ENCODE assay signal across 8 cellular contexts in genomic region chr10:91389636-91390512, GRCh38. TPM values are rescaled to one million over a fixed set of nuclear protein-coding genes. Genes with fewer than 3 reads are reported as not detected.
DNase-seq lines count a peak whose midpoint lies in the region; ATAC-seq and TF ChIP-seq lines count a peak whose summit lies in the region.

No MANE protein-coding gene starts in this region.

- no peak overlapping the region for H4K5ac ChIP-seq in H9 (ENCODE audit: insufficient read length, low read depth, low read length)

- no peak overlapping the region for H3K14ac ChIP-seq in H9 (ENCODE audit: insufficient read depth, low read length)

- H2BK12ac ChIP-seq in H9 (ENCODE audit: insufficient read length, low read depth, low read length): no peak overlapping the region

- H3K56ac ChIP-seq in H9 (ENCODE audit: insufficient read length, low read depth, low read length): no peak overlapping the region

- H3K9me3 ChIP-seq in H9 (ENCODE audit: control insufficient read depth, low read depth, low read length) (no peaks in the 10 kb centered on the region), Loucy (ENCODE audit: insufficient read depth, low read depth, low read length) (no peaks in the 10 kb centered on the region)

- H3K9me3 Mint-ChIP-seq in H9: no peaks in the 10 kb centered on the region
- no peaks in the 10 kb centered on the region for H3K9me3 Mint-ChIP-seq in natural killer cell treated with Interleukin-12 subunit alpha and Interleukin-12 subunit beta and Interleukin-15 and Interleukin-18, amount 100 ng/mL, for 72 hours
- H3K9me3 Mint-ChIP-seq in activated naive CD4-positive, alpha-beta T cell treated with anti-CD3 and anti-CD28 coated beads, Interleukin-2, amount 10 ng/mL, durations not matched to agents 7 days and 5 days: no peaks in the 10 kb centered on the region

- no peak overlapping the region for H2AK5ac ChIP-seq in H9 (ENCODE audit: insufficient read length, low read length)

- WGBS in H9 (ENCODE audit: extremely low coverage, insufficient read length, low lambda C conversion rate): no CpG with 5 or more reads among the region's 8 CpGs

- CTCF ChIA-PET in activated naive CD4-positive, alpha-beta T cell treated with anti-CD3 and anti-CD28 coated beads, Interleukin-2, amount 10 ng/mL, durations not matched to agents 7 days and 5 days (lab: Charles Lee): interaction anchor here (0.6 to 4.2 kb wide), 10 partner anchors 11 to 384 kb away, joined by 3 to 31 read pairs (median 3); partner anchors contain the start of gene PPP1R3C

- no peak overlapping the region for H3K4ac ChIP-seq in H9 (ENCODE audit: low read depth, low read length)

- no peaks in the 10 kb centered on the region for H3F3A ChIP-seq in Loucy (ENCODE audit: low read depth)

- no peaks in the 10 kb centered on the region for H3K9me2 ChIP-seq in Loucy (replicated peaks; ENCODE audit: low read depth, low read length)

- H3K9ac ChIP-seq in H9 (ENCODE audit: extremely low read depth, insufficient read length, low read length) (no peak overlapping the region), Loucy (ENCODE audit: low read depth, low read length, poor library complexity, severe bottlenecking) (peak overlapping the region; percentile 45)

- H3K27ac ChIP-seq in H9 (ENCODE audit: insufficient read length, low read depth, low read length): no peak overlapping the region

- TF ChIP-seq CTCF in H9 (conservative IDR thresholded peaks at IDR 0.05) (peak; percentile 80), Loucy (conservative IDR thresholded peaks at IDR 0.05; ENCODE audit: low read length) (peak; percentile 70), epithelial cell of proximal tubule (conservative IDR thresholded peaks at IDR 0.05; ENCODE audit: low read depth, low read length) (peak; percentile 56)

- no peak overlapping the region for H2BK15ac ChIP-seq in H9 (ENCODE audit: low read depth, low read length)

- H3K4me2 ChIP-seq in H9 (ENCODE audit: insufficient read depth, insufficient read length, low read length) (no peak overlapping the region), Loucy (ENCODE audit: low read depth, low read length, poor library complexity, severe bottlenecking) (peak overlapping the region; percentile 71)

- no peaks in the 10 kb centered on the region for H3K79me2 ChIP-seq in H9 (ENCODE audit: insufficient read depth, low read length)
- no peaks in the 10 kb centered on the region for H3K79me2 ChIP-seq in Loucy (ENCODE audit: insufficient read depth, low read length)

- no peaks in the 10 kb centered on the region for H3K36me3 Mint-ChIP-seq in H9 (ENCODE audit: insufficient read depth in 1 of 3, low read depth in 3 of 3)
- no peaks in the 10 kb centered on the region for H3K36me3 Mint-ChIP-seq in natural killer cell treated with Interleukin-12 subunit alpha and Interleukin-12 subunit beta and Interleukin-15 and Interleukin-18, amount 100 ng/mL, for 72 hours
- H3K36me3 Mint-ChIP-seq in activated naive CD4-positive, alpha-beta T cell treated with anti-CD3 and anti-CD28 coated beads, Interleukin-2, amount 10 ng/mL, durations not matched to agents 7 days and 5 days: no peaks in the 10 kb centered on the region

- peak; percentile 74 to 75 for ATAC-seq in natural killer cell treated with Interleukin-12 subunit alpha and Interleukin-12 subunit beta and Interleukin-15 and Interleukin-18, amount 100 ng/mL, for 72 hours

- no peaks in the 10 kb centered on the region for H3K23me2 ChIP-seq in H9 (ENCODE audit: insufficient read length, low read depth, low read length, poor library complexity, severe bottlenecking)

- H3K4me1 Mint-ChIP-seq in H9: no peaks in the 10 kb centered on the region
- no peaks in the 10 kb centered on the region for H3K4me1 Mint-ChIP-seq in natural killer cell treated with Interleukin-12 subunit alpha and Interleukin-12 subunit beta and Interleukin-15 and Interleukin-18, amount 100 ng/mL, for 72 hours (ENCODE audit: low read depth in 2 of 2)
- H3K4me1 Mint-ChIP-seq in activated naive CD4-positive, alpha-beta T cell treated with anti-CD3 and anti-CD28 coated beads, Interleukin-2, amount 10 ng/mL, durations not matched to agents 7 days and 5 days: peaks cover 6% of the 10 kb centered on the region

- H3K27me3 ChIP-seq in H9 (ENCODE audit: insufficient read depth, low read length): no peaks in the 10 kb centered on the region
- no peaks in the 10 kb centered on the region for H3K27me3 ChIP-seq in Loucy (ENCODE audit: insufficient read depth, low read length, poor library complexity, severe bottlenecking)

- DNase-seq in stimulated activated CD8-positive, alpha-beta memory T cell treated with anti-CD3 and anti-CD28 coated beads, Interleukin-12 subunit alpha, Interleukin-12 subunit beta, amount 100 ng/mL, for 1 hour (ENCODE audit: low read depth): peak; percentile 5
- no peak for DNase-seq in stimulated activated CD8-positive, alpha-beta memory T cell treated with anti-CD3 and anti-CD28 coated beads, Interleukin-4, amount 100 ng/mL, for 48 hours
- DNase-seq in H9: no peak
- peak; percentile 0 for DNase-seq in SIG-M5 (lab: John Stamatoyannopoulos, UW)
- DNase-seq in epithelial cell of proximal tubule (ENCODE audit: low read depth): no peak
- no peak for DNase-seq in natural killer cell treated with Interleukin-12 subunit alpha and Interleukin-12 subunit beta and Interleukin-15 and Interleukin-18, amount 100 ng/mL, for 72 hours (ENCODE audit: low spot score)
- no peak for DNase-seq in activated naive CD4-positive, alpha-beta T cell treated with anti-CD3 and anti-CD28 coated beads, Interleukin-2, amount 10 ng/mL, durations not matched to agents 7 days and 5 days

- H4K91ac ChIP-seq in H9 (ENCODE audit: insufficient read length, low read depth, low read length): no peak overlapping the region

- no peak overlapping the region for H3T11ph ChIP-seq in H9 (ENCODE audit: low read length)

- no peak overlapping the region for H3K23ac ChIP-seq in H9 (ENCODE audit: insufficient read length, low read depth, low read length)

- H3K18ac ChIP-seq in H9 (ENCODE audit: insufficient read length, low read depth, low read length): no peak overlapping the region

- H4K8ac ChIP-seq in H9 (replicated peaks; ENCODE audit: insufficient read length, low read depth, low read length): no peak overlapping the region

- peak overlapping the region; percentile 61 for H3K4me3 ChIP-seq in Loucy (ENCODE audit: low read length, poor library complexity, severe bottlenecking)
- no peak overlapping the region for H3K4me3 ChIP-seq in epithelial cell of proximal tubule (ENCODE audit: low read depth, low read length)

- H3K79me1 ChIP-seq in H9 (ENCODE audit: insufficient read depth, low read depth, low read length, poor library complexity, severe bottlenecking): no peaks in the 10 kb centered on the region

- H2AFZ ChIP-seq in H9 (ENCODE audit: low read length): no peak overlapping the region
- H2AFZ ChIP-seq in Loucy (ENCODE audit: low read length): peak overlapping the region; percentile 97

- no peaks in the 10 kb centered on the region for H3K36me3 ChIP-seq in Loucy (ENCODE audit: insufficient read depth, low read length)

- peaks cover 8% of the 10 kb centered on the region for H3K27me3 Mint-ChIP-seq in H9 (ENCODE audit: low read depth)
- peaks cover 24 to 38% of the 10 kb centered on the region in 2 donors for H3K27me3 Mint-ChIP-seq in natural killer cell treated with Interleukin-12 subunit alpha and Interleukin-12 subunit beta and Interleukin-15 and Interleukin-18, amount 100 ng/mL, for 72 hours
- peaks cover 8% of the 10 kb centered on the region for H3K27me3 Mint-ChIP-seq in activated naive CD4-positive, alpha-beta T cell treated with anti-CD3 and anti-CD28 coated beads, Interleukin-2, amount 10 ng/mL, durations not matched to agents 7 days and 5 days

- no peak overlapping the region for H3K27ac Mint-ChIP-seq in H9
- no peak overlapping the region for H3K27ac Mint-ChIP-seq in natural killer cell treated with Interleukin-12 subunit alpha and Interleukin-12 subunit beta and Interleukin-15 and Interleukin-18, amount 100 ng/mL, for 72 hours
- no peak overlapping the region for H3K27ac Mint-ChIP-seq in activated naive CD4-positive, alpha-beta T cell treated with anti-CD3 and anti-CD28 coated beads, Interleukin-2, amount 10 ng/mL, durations not matched to agents 7 days and 5 days

- H2BK20ac ChIP-seq in H9 (ENCODE audit: low read depth, low read length, poor library complexity, severe bottlenecking): no peak overlapping the region

- H3K4me1 ChIP-seq in H9 (ENCODE audit: insufficient read depth, low read length) (no peaks in the 10 kb centered on the region), Loucy (ENCODE audit: insufficient read depth, low read length, poor library complexity, severe bottlenecking) (peaks cover 5% of the 10 kb centered on the region)

- H2BK5ac ChIP-seq in H9 (ENCODE audit: insufficient read length, low read length): no peak overlapping the region

- no peak overlapping the region for H2BK120ac ChIP-seq in H9 (ENCODE audit: low read depth, low read length, poor library complexity, severe bottlenecking)

- H4K20me1 ChIP-seq in H9 (ENCODE audit: control insufficient read depth, insufficient read depth, insufficient read length) (no peaks in the 10 kb centered on the region), Loucy (ENCODE audit: insufficient read depth, low read length, poor library complexity, severe bottlenecking) (no peaks in the 10 kb centered on the region)

- no peak overlapping the region for H3K4me3 Mint-ChIP-seq in H9
- no peak overlapping the region for H3K4me3 Mint-ChIP-seq in natural killer cell treated with Interleukin-12 subunit alpha and Interleukin-12 subunit beta and Interleukin-15 and Interleukin-18, amount 100 ng/mL, for 72 hours
- no peak overlapping the region for H3K4me3 Mint-ChIP-seq in activated naive CD4-positive, alpha-beta T cell treated with anti-CD3 and anti-CD28 coated beads, Interleukin-2, amount 10 ng/mL, durations not matched to agents 7 days and 5 days

RNA-seq across cellular contexts. Expression of gene HECTD2, which starts 20.3 kb away (rescaled TPM):
- total RNA-seq in H9 (2021) (10.9 and 13.4 TPM in 2 replicates), epithelial cell of proximal tubule (3.7 and 4.1 TPM in 2 replicates)
- total RNA-seq in natural killer cell treated with Interleukin-12 subunit alpha and Interleukin-12 subunit beta and Interleukin-15 and Interleukin-18, amount 100 ng/mL, for 72 hours: 1 to 10 TPM; 1.7 to 3.2 TPM

Comparison
In these comparisons a context has a peak if more than half of its experiments do, and no peak if none do; other contexts are left out.
1. DNase-seq: peak in stimulated activated CD8-positive, alpha-beta memory T cell treated with anti-CD3 and anti-CD28 coated beads, Interleukin-12 subunit alpha, Interleukin-12 subunit beta, amount 100 ng/mL, for 1 hour (single experiment) and SIG-M5 (single experiment); none in stimulated activated CD8-positive, alpha-beta memory T cell treated with anti-CD3 and anti-CD28 coated beads, Interleukin-4, amount 100 ng/mL, for 48 hours (single experiment), H9 (single experiment), epithelial cell of proximal tubule (single experiment), natural killer cell treated with Interleukin-12 subunit alpha and Interleukin-12 subunit beta and Interleukin-15 and Interleukin-18, amount 100 ng/mL, for 72 hours (single experiment) and activated naive CD4-positive, alpha-beta T cell treated with anti-CD3 and anti-CD28 coated beads, Interleukin-2, amount 10 ng/mL, durations not matched to agents 7 days and 5 days (single experiment).
2. Peak in every context shown above with its lines, with median percentiles within 50 percentile points of each other: CTCF ChIP-seq.